Comparison of ENCODE assay signal across 24 cellular contexts in genomic region chr6:4512101-4512500, GRCh38.
"Had no signal": no experiment of that assay in that cellular context is flagged by ENCODE, and none has a peak within 500 bp of the region (broad histone marks: within the 10 kb centered on the region; RNA-seq: fewer than 3 reads in every experiment).

No MANE protein-coding gene starts in this region.

- H3K4me1 Mint-ChIP-seq: IgD-negative memory B cell had no signal

- H3K27ac Mint-ChIP-seq: IgD-negative memory B cell had no signal

- H3K4me3 ChIP-seq: K562 had no signal

- H3K4me2 ChIP-seq: KMS-11, SK-N-SH had no signal

- DNase-seq: Kasumi-1, MV-4-11, NCI-H1048, NCI-H1105, NCI-H1417, NCI-H1436 treated with DMSO at 0.1 percent for 48 hours, NCI-H1694, NCI-H187 treated with DMSO at 0.1 percent for 48 hours, NCI-H2029 treated with DMSO at 0.1 percent for 48 hours, NCI-H2171, NCI-H226, NCI-H446, NCI-H510A, NCI-H524 treated with DMSO at 0.1 percent for 48 hours, NCI-H69, NCI-H774, Right ventricle myocardium superior, RPMI8226, SIG-M5, SK-N-SH had no signal

- H3K9ac ChIP-seq: KMS-11, SK-N-SH had no signal

- H3K9me3 ChIP-seq: SK-N-SH had no signal

- H3K4me3 Mint-ChIP-seq: IgD-negative memory B cell had no signal

- H3K27ac ChIP-seq: HL-60, KMS-11 had no signal

- H3K36me3 Mint-ChIP-seq: IgD-negative memory B cell had no signal

- H3K9me3 Mint-ChIP-seq: IgD-negative memory B cell had no signal
